31 cellular contexts compared by ENCODE assay signal in genomic region chr2:102193074-102193473, GRCh38. TPM values are rescaled to one million over a fixed set of nuclear protein-coding genes. Genes with fewer than 3 reads are reported as not detected.
DNase-seq lines count a peak whose midpoint lies in the region; ATAC-seq and TF ChIP-seq lines count a peak whose summit lies in the region.
"Had no signal": no experiment of that assay in that cellular context is flagged by ENCODE, and none has a peak within 500 bp of the region (broad histone marks: within the 10 kb centered on the region; RNA-seq: fewer than 3 reads in every experiment).

No MANE protein-coding gene starts in this region.

- TF ChIP-seq CTCF in mammary epithelial cell (conservative IDR thresholded peaks at IDR 0.05 in 1 of 2, IDR thresholded peaks at IDR 0.05 in 1 of 2; ENCODE audit: extremely low read depth in 1 of 2, insufficient read depth in 1 of 2, low read depth in 1 of 2, low read length in 2 of 2) (no peak), Calu3 (IDR thresholded peaks at IDR 0.05; ENCODE audit: unreplicated experiment) (no peak)

- no peak for ATAC-seq in HG02610 (IDR thresholded peaks at IDR 0.05; ENCODE audit: unreplicated experiment)
- ATAC-seq in HG03039 (IDR thresholded peaks at IDR 0.05; ENCODE audit: unreplicated experiment): no peak
- ATAC-seq: gastroesophageal sphincter; left colon; natural killer cell treated with Interleukin-12 subunit alpha and Interleukin-12 subunit beta and Interleukin-15 and Interleukin-18, amount 100 ng/mL, for 72 hours; stimulated activated effector memory CD8-positive, alpha-beta T cell treated with anti-CD3 and anti-CD28 coated beads, Interleukin-12 subunit alpha, Interleukin-12 subunit beta, amount 100 ng/mL, for 72 hours had no signal

- H3K9me3 ChIP-seq in mammary epithelial cell (replicated peaks; ENCODE audit: insufficient read depth, low read length): no peaks in the 10 kb centered on the region
- H3K9me3 ChIP-seq: esophagus squamous epithelium, gastroesophageal sphincter, Peyer's patch, transverse colon had no signal

- H3K9ac ChIP-seq in mammary epithelial cell (ENCODE audit: insufficient read depth, low read length): peak overlapping the region; percentile 33
- H3K9ac ChIP-seq: KMS-11 had no signal

- dilution Hi-C loops in mammary epithelial cell (cut with HindIII; ENCODE audit: low sequenced_read_pairs): no loop called here

- WGBS in mammary epithelial cell (ENCODE audit: low coverage, missing lambda C conversion rate): 0% methylated on average over 1 of the region's 1 CpG

- no peak overlapping the region for H3K4me3 ChIP-seq in mammary epithelial cell (replicated peaks in 1 of 3; ENCODE audit: insufficient read depth in 1 of 3, low read depth in 2 of 3, low read length in 3 of 3)
- H3K4me3 ChIP-seq: esophagus squamous epithelium, gastroesophageal sphincter, Peyer's patch, transverse colon had no signal

- BruUV-seq in mammary epithelial cell (replicated peaks; lab: Mats Ljungman, UMichigan) (no TSS peak), Calu3 (replicated peaks; lab: Mats Ljungman, UMichigan) (no TSS peak)

- no peak overlapping the region for H3K4me3 Mint-ChIP-seq in Calu3 (ENCODE audit: low read depth, unreplicated experiment)
- H3K4me3 Mint-ChIP-seq: activated naive CD8-positive, alpha-beta T cell; central memory CD8-positive, alpha-beta T cell; endodermal cell; natural killer cell treated with Interleukin-12 subunit alpha and Interleukin-12 subunit beta and Interleukin-15 and Interleukin-18, amount 100 ng/mL, for 72 hours; stimulated activated effector memory CD8-positive, alpha-beta T cell treated with anti-CD3 and anti-CD28 coated beads, Interleukin-12 subunit alpha, Interleukin-12 subunit beta, amount 100 ng/mL, for 72 hours had no signal

- CTCF ChIA-PET in mammary epithelial cell (lab: Charles Lee; ENCODE audit: low non-redundant PET): no interaction called here
- CTCF ChIA-PET in Calu3 (lab: Charles Lee): no interaction called here

- H3K36me3 Mint-ChIP-seq in Calu3 (ENCODE audit: insufficient read depth, unreplicated experiment): peaks cover 5% of the 10 kb centered on the region
- H3K36me3 Mint-ChIP-seq: activated naive CD8-positive, alpha-beta T cell; stimulated activated effector memory CD8-positive, alpha-beta T cell treated with anti-CD3 and anti-CD28 coated beads, Interleukin-12 subunit alpha, Interleukin-12 subunit beta, amount 100 ng/mL, for 72 hours had no signal

- no peaks in the 10 kb centered on the region for H3K36me3 ChIP-seq in mammary epithelial cell (ENCODE audit: insufficient read depth, low read length)
- H3K36me3 ChIP-seq: esophagus squamous epithelium, gastroesophageal sphincter, Peyer's patch, transverse colon, WERI-Rb-1 had no signal

- peaks cover 21% of the 10 kb centered on the region for H3K4me1 Mint-ChIP-seq in Calu3 (ENCODE audit: low read depth, unreplicated experiment)
- H3K4me1 Mint-ChIP-seq: endodermal cell had no signal

- H3K27me3 Mint-ChIP-seq in Calu3 (ENCODE audit: unreplicated experiment): no peaks in the 10 kb centered on the region

- DNase-seq in EL (peak; percentile 18), NCI-H226 (peak; percentile 24), mammary epithelial cell (peak; percentile 66), kidney tubule cell (ENCODE audit: low spot score) (peak; percentile 68), middle frontal gyrus (ENCODE audit: extremely low spot score, low spot score) (no peak), Calu3 (no peak)
- DNase-seq: activated CD4-positive, alpha-beta T cell treated with anti-CD3 and anti-CD28 coated beads for 48 hours; activated CD8-positive, alpha-beta memory T cell treated with anti-CD3 and anti-CD28 coated beads for 24 hours; activated T-cell treated with anti-CD3 and anti-CD28 coated beads for 4 hours; aorta; dermis blood vessel endothelial cell; endodermal cell; esophagus squamous epithelium; left colon; NCI-H1417; NCI-H2029 treated with DMSO at 0.1 percent for 48 hours; NCI-H526 treated with DMSO at 0.1 percent for 48 hours; occipital lobe; Peyer's patch; SIG-M5; T1000; transverse colon; WERI-Rb-1 had no signal

- H3K9me3 Mint-ChIP-seq in Calu3 (ENCODE audit: low read depth, unreplicated experiment): no peaks in the 10 kb centered on the region
- H3K9me3 Mint-ChIP-seq: central memory CD8-positive, alpha-beta T cell; natural killer cell treated with Interleukin-12 subunit alpha and Interleukin-12 subunit beta and Interleukin-15 and Interleukin-18, amount 100 ng/mL, for 72 hours; stimulated activated effector memory CD8-positive, alpha-beta T cell treated with anti-CD3 and anti-CD28 coated beads, Interleukin-12 subunit alpha, Interleukin-12 subunit beta, amount 100 ng/mL, for 72 hours had no signal

- H3K27me3 ChIP-seq in mammary epithelial cell (ENCODE audit: insufficient read depth, low read length): no peaks in the 10 kb centered on the region
- H3K27me3 ChIP-seq: esophagus squamous epithelium, gastroesophageal sphincter, Peyer's patch, transverse colon had no signal

- H3K4me2 ChIP-seq in mammary epithelial cell (ENCODE audit: insufficient read depth, low read depth, low read length): peak overlapping the region; percentile 61
- H3K4me2 ChIP-seq: KMS-11 had no signal

- no peak overlapping the region for H3K27ac Mint-ChIP-seq in Calu3 (ENCODE audit: unreplicated experiment)
- H3K27ac Mint-ChIP-seq: activated naive CD8-positive, alpha-beta T cell; endodermal cell; natural killer cell treated with Interleukin-12 subunit alpha and Interleukin-12 subunit beta and Interleukin-15 and Interleukin-18, amount 100 ng/mL, for 72 hours; stimulated activated effector memory CD8-positive, alpha-beta T cell treated with anti-CD3 and anti-CD28 coated beads, Interleukin-12 subunit alpha, Interleukin-12 subunit beta, amount 100 ng/mL, for 72 hours had no signal

- in situ Hi-C loops in mammary epithelial cell (cut with MboI; ENCODE audit: low sequenced_read_pairs in 2 of 2): no loop called here

- H3K79me2 ChIP-seq in mammary epithelial cell (ENCODE audit: insufficient read depth, low read length): no peaks in the 10 kb centered on the region

- peak overlapping the region; percentile 72 for H2AFZ ChIP-seq in mammary epithelial cell (ENCODE audit: low read depth, low read length)

- peaks cover 22% of the 10 kb centered on the region for H3K4me1 ChIP-seq in mammary epithelial cell (ENCODE audit: insufficient read depth, low read length)
- H3K4me1 ChIP-seq: gastroesophageal sphincter, Peyer's patch had no signal

- H4K20me1 ChIP-seq in mammary epithelial cell (ENCODE audit: insufficient read depth, low read length): no peaks in the 10 kb centered on the region

- intact Hi-C loops in mammary epithelial cell (cut with micrococcal nuclease): no loop called here
- intact Hi-C loops in Calu3 (cut with micrococcal nuclease; ENCODE audit: unreplicated experiment): no loop called here

- peak overlapping the region; percentile 75 for H3K27ac ChIP-seq in mammary epithelial cell (ENCODE audit: insufficient read depth, low read depth, low read length)
- H3K27ac ChIP-seq: esophagus squamous epithelium, gastroesophageal sphincter, KMS-11, Peyer's patch, transverse colon, WERI-Rb-1 had no signal

RNA-seq across cellular contexts. Expression of gene IL1RL2, which starts 6.3 kb away (rescaled TPM):
- 1 to 10 TPM in 1 of 2 donors, under 1 TPM in 1; 0.82 to 4.7 TPM for total RNA-seq in mammary epithelial cell
- polyA plus RNA-seq in mammary epithelial cell: 1.1 TPM
- 3.7 TPM for polyA minus RNA-seq in mammary epithelial cell
- total RNA-seq in Calu3 (2022): 0.68 and 0.73 TPM in 2 replicates

RNA-seq across cellular contexts. Expression of gene IL1R1, which starts 50.5 kb away (rescaled TPM):
- total RNA-seq in mammary epithelial cell (1 to 10 TPM; 7.7 to 8.7 TPM), Calu3 (2022) (6.2 and 8.7 TPM in 2 replicates)
- 6.9 TPM for polyA plus RNA-seq in mammary epithelial cell
- 6.4 TPM for polyA minus RNA-seq in mammary epithelial cell

Comparison
In these comparisons a context has a peak if more than half of its experiments do, and no peak if none do; other contexts are left out.
1. DNase-seq: peak in EL (single experiment), NCI-H226 (single experiment), mammary epithelial cell (single experiment) and kidney tubule cell (single experiment); none in middle frontal gyrus (single experiment) and Calu3 (single experiment).